In the genomic region with DNA sequence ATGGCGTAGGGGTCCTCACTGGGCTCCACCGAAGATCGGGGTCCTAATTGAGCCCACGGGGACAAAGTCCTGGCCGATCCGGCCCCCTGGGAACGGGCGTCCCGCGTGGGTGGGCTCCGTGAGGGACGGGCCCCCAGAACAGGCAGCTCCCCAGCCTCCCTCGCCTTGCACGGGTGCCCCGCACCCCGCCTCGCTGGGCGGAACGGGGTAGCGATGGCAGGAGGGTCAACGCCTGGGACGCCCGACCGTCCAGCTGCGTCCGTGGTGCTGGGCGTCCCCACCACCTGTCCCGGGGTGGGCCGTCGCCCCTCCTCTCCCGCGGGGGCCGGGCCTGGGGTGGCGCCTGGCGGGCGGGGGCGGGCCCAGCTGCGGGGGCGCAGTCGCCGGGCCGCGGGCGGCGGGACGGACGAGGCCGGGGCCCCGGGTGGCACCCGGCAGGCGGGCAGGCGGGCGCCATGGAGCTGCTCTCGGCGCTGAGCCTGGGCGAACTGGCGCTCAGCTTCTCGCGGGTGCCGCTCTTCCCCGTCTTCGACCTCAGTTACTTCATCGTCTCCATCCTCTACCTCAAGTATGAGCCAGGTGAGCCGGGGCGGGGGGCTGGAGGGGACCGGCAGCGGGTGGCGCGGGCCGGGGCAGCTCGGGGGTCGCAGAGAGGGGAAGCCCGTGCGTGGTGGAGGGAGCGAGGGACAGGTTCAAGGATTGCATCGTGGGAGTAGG, we compare ENCODE assay signal across 8 cellular contexts. TPM values are rescaled to one million over a fixed set of nuclear protein-coding genes. Genes with fewer than 3 reads are reported as not detected.
DNase-seq lines count a peak whose midpoint lies in the region; ATAC-seq and TF ChIP-seq lines count a peak whose summit lies in the region.

A gene with protein sequence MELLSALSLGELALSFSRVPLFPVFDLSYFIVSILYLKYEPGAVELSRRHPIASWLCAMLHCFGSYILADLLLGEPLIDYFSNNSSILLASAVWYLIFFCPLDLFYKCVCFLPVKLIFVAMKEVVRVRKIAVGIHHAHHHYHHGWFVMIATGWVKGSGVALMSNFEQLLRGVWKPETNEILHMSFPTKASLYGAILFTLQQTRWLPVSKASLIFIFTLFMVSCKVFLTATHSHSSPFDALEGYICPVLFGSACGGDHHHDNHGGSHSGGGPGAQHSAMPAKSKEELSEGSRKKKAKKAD (plus strand): TSS at position 377 of the 717 bp plus-strand sequence. CDS start 79 bp downstream, at position 456.

- no peak for TF ChIP-seq CTCF in body of pancreas (IDR thresholded peaks at IDR 0.05)

- H3K27ac ChIP-seq in body of pancreas (peak within 1 kb of the TSS; percentile 83 to 93 (median 86)), iPS-20b (ENCODE audit: low read length) (peak within 1 kb of the TSS; percentile 92)

- DNase-seq in ELR (ENCODE audit: low read depth) (peak; percentile 37), T follicular helper cell (ENCODE audit: low read depth) (peak; percentile 10), body of pancreas (peak; percentile 41 to 66 (median 46)), COLO829 (ENCODE audit: low spot score) (no peak), middle frontal gyrus (ENCODE audit: extremely low spot score, low spot score) (no peak)
- peak; percentile 40 for DNase-seq in stimulated activated CD4-positive, alpha-beta T cell treated with anti-CD3 and anti-CD28 coated beads, Interleukin-12 subunit alpha, Interleukin-12 subunit beta, amount 100 ng/mL, for 4 hours

- peak in 2 of 3 donors; percentile 27 to 43 for TF ChIP-seq POLR2A in body of pancreas (IDR thresholded peaks at IDR 0.05)

- intact Hi-C loops in body of pancreas (cut with DNase I): no loop called here

- H3K9ac ChIP-seq in iPS-20b (ENCODE audit: low read depth, low read length): peak within 1 kb of the TSS; percentile 95

- no peaks in the 10 kb centered on the region for H3K9me3 ChIP-seq in body of pancreas
- no peaks in the 10 kb centered on the region for H3K9me3 ChIP-seq in iPS-20b (ENCODE audit: insufficient read depth, low read depth, low read length)

- H3K4me3 ChIP-seq in body of pancreas: peak within 1 kb of the TSS; percentile 66 to 88
- H3K4me3 ChIP-seq in iPS-20b (ENCODE audit: low read length): peak within 1 kb of the TSS; percentile 93

- ATAC-seq in HG02970 (IDR thresholded peaks at IDR 0.05; ENCODE audit: low FRiP score, unreplicated experiment): peak; percentile 33
- ATAC-seq in body of pancreas: peak; percentile 25

- 1 to 3% methylated on average over 9 to 37 of the region's 76 CpGs for WGBS in body of pancreas, 2 donors

- H3K36me3 ChIP-seq in body of pancreas (replicated peaks in 1 of 2; ENCODE audit: insufficient read depth in 1 of 2, low read depth in 2 of 2): peaks cover 0 to 13% of the 10 kb centered on the region in 2 donors
- peaks cover 32% of the 10 kb centered on the region for H3K36me3 ChIP-seq in iPS-20b (ENCODE audit: insufficient read depth, low read depth, low read length)

- H3K4me1 ChIP-seq in body of pancreas (peaks cover 35% of the 10 kb centered on the region), iPS-20b (ENCODE audit: insufficient read depth, low read length) (peaks cover 3% of the 10 kb centered on the region; the same call in 1 of the 2 replicates)

- H3K27me3 ChIP-seq in body of pancreas: no peaks in the 10 kb centered on the region
- H3K27me3 ChIP-seq in iPS-20b (ENCODE audit: insufficient read depth, low read length): peaks cover 16% of the 10 kb centered on the region

RNA-seq across cellular contexts. Expression of the gene that starts here (rescaled TPM):
- total RNA-seq in body of pancreas: 1 to 10 TPM; 2.9 to 3.3 TPM

Comparison
In these comparisons a context has a peak if more than half of its experiments do, and no peak if none do; other contexts are left out.
1. DNase-seq: peak in ELR (single experiment), T follicular helper cell (single experiment), body of pancreas (4 of 4) and stimulated activated CD4-positive, alpha-beta T cell treated with anti-CD3 and anti-CD28 coated beads, Interleukin-12 subunit alpha, Interleukin-12 subunit beta, amount 100 ng/mL, for 4 hours (single experiment); none in COLO829 (single experiment) and middle frontal gyrus (single experiment).